In genomic region chr4:5472166-5472565, GRCh38 we compare ENCODE assay signal across 22 cellular contexts.
A peak's percentile ranks its signal among the peaks of the same experiment; 100 is the strongest.
DNase-seq lines count a peak whose midpoint lies in the region; ATAC-seq, FAIRE-seq and TF ChIP-seq lines count a peak whose summit lies in the region.
"Had no signal": no experiment of that assay in that cellular context is flagged by ENCODE, and none has a peak within 500 bp of the region (broad histone marks: within the 10 kb centered on the region; RNA-seq: fewer than 3 reads in every experiment).

No MANE protein-coding gene starts in this region.

- H3K27ac ChIP-seq in BLaER1 treated with 17β-estradiol and CSF1 and Interleukin-3, amounts not matched to agents 10 nM and 100 nM: no peak overlapping the region
- no peak overlapping the region for H3K27ac ChIP-seq in pancreas
- H3K27ac ChIP-seq: RWPE1 had no signal

- ATAC-seq in GM19467 (IDR thresholded peaks at IDR 0.05; ENCODE audit: unreplicated experiment) (no peak), pancreas (no peak), HG02763 (IDR thresholded peaks at IDR 0.05; ENCODE audit: unreplicated experiment) (no peak)
- ATAC-seq: GM23338 had no signal

- peak overlapping the region in 8 of 11 experiments; percentile 20 to 44 (median 28); a peak in 9 of 22 replicates for H3K4me2 ChIP-seq in BLaER1 treated with 17β-estradiol and CSF1 and Interleukin-3, amounts not matched to agents 10 nM and 100 nM
- H3K4me2 ChIP-seq: GM23338 had no signal

- no peaks in the 10 kb centered on the region for H3K4me1 Mint-ChIP-seq in osteocyte (ENCODE audit: unreplicated experiment)
- H3K4me1 Mint-ChIP-seq: B cell had no signal

- 81 to 91% methylated on average over 6 of the region's 6 CpGs for WGBS in pancreas, 2 donors

- H4K20me1 ChIP-seq in BLaER1 treated with 17β-estradiol and CSF1 and Interleukin-3, amounts not matched to agents 10 nM and 100 nM: peaks cover 0 to 3% (median 0%) of the 10 kb centered on the region in 11 experiments; a peak in 3 of 22 replicates

- TF ChIP-seq CTCF in osteocyte (IDR thresholded peaks at IDR 0.05): no peak
- no peak for TF ChIP-seq CTCF in pancreas (IDR thresholded peaks at IDR 0.05)

- H3K4me3 ChIP-seq in BLaER1 treated with 17β-estradiol and CSF1 and Interleukin-3, amounts not matched to agents 10 nM and 100 nM: no peak overlapping the region
- H3K4me3 ChIP-seq in pancreas: no peak overlapping the region
- H3K4me3 ChIP-seq: GM23338, HAP-1 had no signal

- H3K9ac ChIP-seq in BLaER1 treated with 17β-estradiol and CSF1 and Interleukin-3, amounts not matched to agents 10 nM and 100 nM: no peak overlapping the region

- peak; percentile 53 for DNase-seq in M059J (ENCODE audit: low read depth)
- peak; percentile 82 for DNase-seq in cerebellar cortex (ENCODE audit: low spot score)
- DNase-seq in osteocyte (ENCODE audit: extremely low spot score, unreplicated experiment): peak; percentile 65
- no peak for DNase-seq in SIG-M5 treated with dmso at 0.1 percent for 504 hours (lab: John Stamatoyannopoulos, UW; ENCODE audit: unreplicated experiment)
- DNase-seq in pancreas: no peak
- DNase-seq: Calu3, IMR-90, KG1, NCI-H1048, NCI-H1417, NCI-H1694, NCI-H2029 treated with DMSO at 0.1 percent for 48 hours, NCI-H446 treated with DMSO at 0.1 percent for 48 hours, NCI-H526, SHP77 had no signal

- H3K9me3 ChIP-seq in BLaER1 treated with 17β-estradiol and CSF1 and Interleukin-3, amounts not matched to agents 10 nM and 100 nM (replicated peaks in 1 of 11): no peaks in the 10 kb centered on the region
- no peaks in the 10 kb centered on the region for H3K9me3 ChIP-seq in pancreas
- H3K9me3 ChIP-seq: HAP-1 had no signal

- no peak overlapping the region for H3K4me3 Mint-ChIP-seq in osteocyte (ENCODE audit: unreplicated experiment)
- H3K4me3 Mint-ChIP-seq: B cell, GM23338 had no signal

- FAIRE-seq in pancreas (lab: Jason Lieb, UNC): no peak

- H3K27me3 ChIP-seq in BLaER1 treated with 17β-estradiol and CSF1 and Interleukin-3, amounts not matched to agents 10 nM and 100 nM: no peaks in the 10 kb centered on the region
- H3K27me3 ChIP-seq in pancreas: no peaks in the 10 kb centered on the region

- H3K4me1 ChIP-seq in BLaER1 treated with 17β-estradiol and CSF1 and Interleukin-3, amounts not matched to agents 10 nM and 100 nM: peaks cover 0 to 16% (median 12%) of the 10 kb centered on the region in 10 experiments; a peak in 13 of 20 replicates
- no peaks in the 10 kb centered on the region for H3K4me1 ChIP-seq in pancreas
- H3K4me1 ChIP-seq: HAP-1 had no signal

- H3K27ac Mint-ChIP-seq in osteocyte (ENCODE audit: unreplicated experiment): no peak overlapping the region
- H3K27ac Mint-ChIP-seq: B cell, GM23338 had no signal

- peaks cover 25% of the 10 kb centered on the region for H3K36me3 Mint-ChIP-seq in osteocyte (ENCODE audit: unreplicated experiment)

- intact Hi-C loops in pancreas (cut with DNase I): no loop called here

- no peaks in the 10 kb centered on the region for H3K9me3 Mint-ChIP-seq in osteocyte (ENCODE audit: unreplicated experiment)
- H3K9me3 Mint-ChIP-seq: GM23338 had no signal

- H3K27me3 Mint-ChIP-seq in osteocyte (ENCODE audit: unreplicated experiment): no peaks in the 10 kb centered on the region
- H3K27me3 Mint-ChIP-seq: B cell had no signal

- peaks cover 0 to 13% (median 0%) of the 10 kb centered on the region in 11 experiments; a peak in 5 of 22 replicates for H3K36me3 ChIP-seq in BLaER1 treated with 17β-estradiol and CSF1 and Interleukin-3, amounts not matched to agents 10 nM and 100 nM
- H3K36me3 ChIP-seq in pancreas: no peaks in the 10 kb centered on the region
- H3K36me3 ChIP-seq: HAP-1 had no signal

Comparison
In these comparisons a context has a peak if more than half of its experiments do, and no peak if none do; other contexts are left out.
1. DNase-seq: peak in M059J (single experiment), cerebellar cortex (single experiment) and osteocyte (single experiment); none in SIG-M5 treated with dmso at 0.1 percent for 504 hours (single experiment) and pancreas (0 of 6).